Comparison of ENCODE assay signal across 28 cellular contexts in the genomic region with DNA sequence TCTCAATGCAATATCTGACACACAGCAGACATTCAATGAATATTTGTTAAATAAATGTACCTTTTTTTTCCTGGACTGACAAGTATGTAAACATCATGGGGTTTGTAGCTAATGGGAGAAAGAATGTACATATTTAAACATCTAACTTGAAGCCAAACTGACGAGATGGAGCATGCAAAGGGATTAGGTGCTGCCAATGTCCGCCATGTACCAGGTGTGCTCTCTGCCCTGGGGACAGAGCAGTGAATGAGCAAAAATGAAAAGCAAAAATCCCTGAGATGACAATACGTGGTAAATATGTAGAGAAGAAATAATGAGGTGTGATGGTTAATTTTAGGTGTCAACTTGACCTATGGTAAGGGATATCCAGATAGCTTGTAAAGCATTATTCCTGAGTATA.
"Had no signal": no experiment of that assay in that cellular context is flagged by ENCODE, and none has a peak within 500 bp of the region (broad histone marks: within the 10 kb centered on the region; RNA-seq: fewer than 3 reads in every experiment).

No MANE protein-coding gene starts in this region.

- H3K4me3 Mint-ChIP-seq: dendritic cell treated with granulocyte-macrophage colony-stimulating factor and Interleukin-4, amounts not matched to agents 40 ng/mL and 50 ng/mL, for 4 days; effector memory CD8-positive, alpha-beta T cell; endodermal cell had no signal

- H3K27ac ChIP-seq: colonic mucosa, coronary artery, dorsolateral prefrontal cortex, esophagus muscularis mucosa, esophagus squamous epithelium, gastrocnemius medialis, gastroesophageal sphincter, heart left ventricle, heart right ventricle, hepatocyte had no signal

- H3K27me3 ChIP-seq: colonic mucosa, dorsolateral prefrontal cortex, esophagus muscularis mucosa, esophagus squamous epithelium, gastrocnemius medialis, gastroesophageal sphincter, heart left ventricle, heart right ventricle, hepatocyte had no signal

- H3K4me1 Mint-ChIP-seq: endodermal cell had no signal

- H3K9me3 Mint-ChIP-seq: endodermal cell had no signal

- ATAC-seq: effector memory CD8-positive, alpha-beta T cell; esophagus mucosa; gastrocnemius medialis; gastroesophageal sphincter; heart left ventricle; heart right ventricle had no signal

- DNase-seq: colonic mucosa; cortex of kidney; dermis blood vessel endothelial cell; dorsolateral prefrontal cortex; effector CD4-positive, alpha-beta T cell; effector CD8-positive, alpha-beta T cell; effector memory CD4-positive, alpha-beta T cell; effector memory CD8-positive, alpha-beta T cell; endodermal cell; erythroblast; esophagus squamous epithelium; foreskin fibroblast; foreskin melanocyte; gastrocnemius medialis; glutamatergic neuron; head of caudate nucleus; heart left ventricle; heart right ventricle had no signal

- FAIRE-seq: colon, endometrium, endothelial cell of umbilical vein, frontal cortex had no signal

- H3K36me3 ChIP-seq: colonic mucosa, esophagus muscularis mucosa, esophagus squamous epithelium, gastrocnemius medialis, gastroesophageal sphincter, heart left ventricle, heart right ventricle had no signal

- H3K4me3 ChIP-seq: colonic mucosa, coronary artery, dorsolateral prefrontal cortex, esophagus muscularis mucosa, esophagus squamous epithelium, gastrocnemius medialis, gastroesophageal sphincter, heart left ventricle, heart right ventricle, hepatocyte had no signal

- H3K27ac Mint-ChIP-seq: dendritic cell treated with granulocyte-macrophage colony-stimulating factor and Interleukin-4, amounts not matched to agents 40 ng/mL and 50 ng/mL, for 4 days; effector memory CD8-positive, alpha-beta T cell; endodermal cell had no signal

- H3K27me3 Mint-ChIP-seq: dendritic cell treated with granulocyte-macrophage colony-stimulating factor and Interleukin-4, amounts not matched to agents 40 ng/mL and 50 ng/mL, for 4 days; effector memory CD8-positive, alpha-beta T cell had no signal

- H3K4me1 ChIP-seq: colonic mucosa, esophagus muscularis mucosa, gastrocnemius medialis, gastroesophageal sphincter, heart left ventricle, heart right ventricle had no signal
